1 cellular context compared by ENCODE assay signal in genomic region chr3:161854232-161854771, GRCh38.
A peak's percentile ranks its signal among the peaks of the same experiment; 100 is the strongest.
TF ChIP-seq lines count a peak whose summit lies in the region.

No MANE protein-coding gene starts in this region.

TF ChIP-seq in GM12878, 131 proteins besides CTCF, POLR2A, EP300 and RAD21 (continued from another document):
- no peak for TF ChIP-seq CUX1 (IDR thresholded peaks at IDR 0.05; ENCODE audit: insufficient replicate concordance, low read depth, low read length)
- 0 out of 2 replicates have a peak, but pooled peaks have one; percentile 2 for TF ChIP-seq SPI1 (IDR thresholded peaks at IDR 0.05; ENCODE audit: borderline replicate concordance, insufficient read depth, low read depth, low read length)
- TF ChIP-seq, protein P1, sequence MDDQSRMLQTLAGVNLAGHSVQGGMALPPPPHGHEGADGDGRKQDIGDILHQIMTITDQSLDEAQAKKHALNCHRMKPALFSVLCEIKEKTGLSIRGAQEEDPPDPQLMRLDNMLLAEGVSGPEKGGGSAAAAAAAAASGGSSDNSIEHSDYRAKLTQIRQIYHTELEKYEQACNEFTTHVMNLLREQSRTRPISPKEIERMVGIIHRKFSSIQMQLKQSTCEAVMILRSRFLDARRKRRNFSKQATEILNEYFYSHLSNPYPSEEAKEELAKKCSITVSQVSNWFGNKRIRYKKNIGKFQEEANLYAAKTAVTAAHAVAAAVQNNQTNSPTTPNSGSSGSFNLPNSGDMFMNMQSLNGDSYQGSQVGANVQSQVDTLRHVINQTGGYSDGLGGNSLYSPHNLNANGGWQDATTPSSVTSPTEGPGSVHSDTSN (IDR thresholded peaks at IDR 0.05; ENCODE audit: insufficient replicate concordance, low read depth, low read length), result no peak
- peak; percentile 24; the same call in 1 of the 2 replicates for TF ChIP-seq SMC3 (IDR thresholded peaks at IDR 0.05; ENCODE audit: borderline replicate concordance, low read length)
- TF ChIP-seq, protein P2, sequence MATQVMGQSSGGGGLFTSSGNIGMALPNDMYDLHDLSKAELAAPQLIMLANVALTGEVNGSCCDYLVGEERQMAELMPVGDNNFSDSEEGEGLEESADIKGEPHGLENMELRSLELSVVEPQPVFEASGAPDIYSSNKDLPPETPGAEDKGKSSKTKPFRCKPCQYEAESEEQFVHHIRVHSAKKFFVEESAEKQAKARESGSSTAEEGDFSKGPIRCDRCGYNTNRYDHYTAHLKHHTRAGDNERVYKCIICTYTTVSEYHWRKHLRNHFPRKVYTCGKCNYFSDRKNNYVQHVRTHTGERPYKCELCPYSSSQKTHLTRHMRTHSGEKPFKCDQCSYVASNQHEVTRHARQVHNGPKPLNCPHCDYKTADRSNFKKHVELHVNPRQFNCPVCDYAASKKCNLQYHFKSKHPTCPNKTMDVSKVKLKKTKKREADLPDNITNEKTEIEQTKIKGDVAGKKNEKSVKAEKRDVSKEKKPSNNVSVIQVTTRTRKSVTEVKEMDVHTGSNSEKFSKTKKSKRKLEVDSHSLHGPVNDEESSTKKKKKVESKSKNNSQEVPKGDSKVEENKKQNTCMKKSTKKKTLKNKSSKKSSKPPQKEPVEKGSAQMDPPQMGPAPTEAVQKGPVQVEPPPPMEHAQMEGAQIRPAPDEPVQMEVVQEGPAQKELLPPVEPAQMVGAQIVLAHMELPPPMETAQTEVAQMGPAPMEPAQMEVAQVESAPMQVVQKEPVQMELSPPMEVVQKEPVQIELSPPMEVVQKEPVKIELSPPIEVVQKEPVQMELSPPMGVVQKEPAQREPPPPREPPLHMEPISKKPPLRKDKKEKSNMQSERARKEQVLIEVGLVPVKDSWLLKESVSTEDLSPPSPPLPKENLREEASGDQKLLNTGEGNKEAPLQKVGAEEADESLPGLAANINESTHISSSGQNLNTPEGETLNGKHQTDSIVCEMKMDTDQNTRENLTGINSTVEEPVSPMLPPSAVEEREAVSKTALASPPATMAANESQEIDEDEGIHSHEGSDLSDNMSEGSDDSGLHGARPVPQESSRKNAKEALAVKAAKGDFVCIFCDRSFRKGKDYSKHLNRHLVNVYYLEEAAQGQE (IDR thresholded peaks at IDR 0.05; ENCODE audit: low read depth, low read length), result no peak
- TF ChIP-seq MAX (IDR thresholded peaks at IDR 0.05; ENCODE audit: low read depth, low read length), result no peak
- TF ChIP-seq SMAD1 (IDR thresholded peaks at IDR 0.05; ENCODE audit: low read depth, partially characterized antibody), result no peak
- TF ChIP-seq, protein P3, sequence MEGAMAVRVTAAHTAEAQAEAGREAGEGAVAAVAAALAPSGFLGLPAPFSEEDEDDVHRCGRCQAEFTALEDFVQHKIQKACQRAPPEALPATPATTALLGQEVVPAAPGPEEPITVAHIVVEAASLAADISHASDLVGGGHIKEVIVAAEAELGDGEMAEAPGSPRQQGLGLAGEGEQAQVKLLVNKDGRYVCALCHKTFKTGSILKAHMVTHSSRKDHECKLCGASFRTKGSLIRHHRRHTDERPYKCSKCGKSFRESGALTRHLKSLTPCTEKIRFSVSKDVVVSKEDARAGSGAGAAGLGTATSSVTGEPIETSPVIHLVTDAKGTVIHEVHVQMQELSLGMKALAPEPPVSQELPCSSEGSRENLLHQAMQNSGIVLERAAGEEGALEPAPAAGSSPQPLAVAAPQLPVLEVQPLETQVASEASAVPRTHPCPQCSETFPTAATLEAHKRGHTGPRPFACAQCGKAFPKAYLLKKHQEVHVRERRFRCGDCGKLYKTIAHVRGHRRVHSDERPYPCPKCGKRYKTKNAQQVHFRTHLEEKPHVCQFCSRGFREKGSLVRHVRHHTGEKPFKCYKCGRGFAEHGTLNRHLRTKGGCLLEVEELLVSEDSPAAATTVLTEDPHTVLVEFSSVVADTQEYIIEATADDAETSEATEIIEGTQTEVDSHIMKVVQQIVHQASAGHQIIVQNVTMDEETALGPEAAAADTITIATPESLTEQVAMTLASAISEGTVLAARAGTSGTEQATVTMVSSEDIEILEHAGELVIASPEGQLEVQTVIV (IDR thresholded peaks at IDR 0.05; ENCODE audit: borderline replicate concordance, partially characterized antibody), result no peak
- TF ChIP-seq RB1 (IDR thresholded peaks at IDR 0.05; ENCODE audit: borderline replicate concordance), result no peak
- TF ChIP-seq STAT3 (IDR thresholded peaks at IDR 0.05; ENCODE audit: low read depth, low read length), result no peak
